ENCODE assay signal across 8 cellular contexts in genomic region chr12:6752181-6752930, GRCh38. TPM values are rescaled to one million over a fixed set of nuclear protein-coding genes. Genes with fewer than 3 reads are reported as not detected.
DNase-seq lines count a peak whose midpoint lies in the region; ATAC-seq, FAIRE-seq and TF ChIP-seq lines count a peak whose summit lies in the region.

No MANE protein-coding gene starts in this region.

- TF ChIP-seq POLR2A in endothelial cell of umbilical vein (IDR thresholded peaks at IDR 0.05; ENCODE audit: low read depth, low read length): no peak
- TF ChIP-seq POLR2A in upper lobe of left lung (IDR thresholded peaks at IDR 0.05): no peak

- peaks cover 47% of the 10 kb centered on the region for H3K36me3 ChIP-seq in DND-41 (ENCODE audit: insufficient read depth, low read length)
- peaks cover 19 to 34% of the 10 kb centered on the region in 2 experiments for H3K36me3 ChIP-seq in endothelial cell of umbilical vein (ENCODE audit: control insufficient read depth in 2 of 2, extremely low read depth in 1 of 2, insufficient read depth in 2 of 2, low read length in 2 of 2)
- peaks cover 10% of the 10 kb centered on the region for H3K36me3 ChIP-seq in mucosa of stomach (ENCODE audit: control insufficient read depth, insufficient read depth, low read length)
- H3K36me3 ChIP-seq in upper lobe of left lung: peaks cover 35 to 45% (median 40%) of the 10 kb centered on the region in 4 donors

- peak overlapping the region; percentile 91 for H2AFZ ChIP-seq in DND-41 (ENCODE audit: low read depth, low read length)
- H2AFZ ChIP-seq in endothelial cell of umbilical vein (ENCODE audit: low read depth, low read length): peak overlapping the region; percentile 87

- H3K4me1 ChIP-seq in DND-41 (ENCODE audit: insufficient read depth, low read length) (peaks cover 29% of the 10 kb centered on the region), endothelial cell of umbilical vein (ENCODE audit: control insufficient read depth, extremely low read depth, insufficient read depth, low read length) (peaks cover 10% of the 10 kb centered on the region), mucosa of stomach (ENCODE audit: control insufficient read depth, insufficient read depth, low read length) (peaks cover 16% of the 10 kb centered on the region), upper lobe of left lung (peaks cover 12 to 22% (median 18%) of the 10 kb centered on the region in 4 donors)

- peak overlapping the region; percentile 93 for H3K4me3 Mint-ChIP-seq in T-helper 1 cell treated with Interleukin-12 subunit alpha and Interleukin-12 subunit beta and Interleukin-4 antibody, amounts not matched to agents 30 μg/mL and 1 μg/mL, for 36 hours

- BruUV-seq in endothelial cell of umbilical vein (replicated peaks; lab: Mats Ljungman, UMichigan): TSS peak; percentile 13

- no peak for TF ChIP-seq EP300 in upper lobe of left lung (IDR thresholded peaks at IDR 0.05)

- intact Hi-C loops in endothelial cell of umbilical vein (cut with micrococcal nuclease): no loop called here

- peak overlapping the region; percentile 96 for H3K27ac Mint-ChIP-seq in T-helper 1 cell treated with Interleukin-12 subunit alpha and Interleukin-12 subunit beta and Interleukin-4 antibody, amounts not matched to agents 30 μg/mL and 1 μg/mL, for 36 hours

- peaks cover 26% of the 10 kb centered on the region for H3K79me2 ChIP-seq in DND-41 (ENCODE audit: insufficient read depth, low read length)
- peaks cover 16% of the 10 kb centered on the region for H3K79me2 ChIP-seq in endothelial cell of umbilical vein (ENCODE audit: control insufficient read depth, insufficient read depth, low read length)

- peaks cover 29% of the 10 kb centered on the region for H3K4me1 Mint-ChIP-seq in T-helper 1 cell treated with Interleukin-12 subunit alpha and Interleukin-12 subunit beta and Interleukin-4 antibody, amounts not matched to agents 30 μg/mL and 1 μg/mL, for 36 hours (ENCODE audit: low read depth)

- H4K20me1 ChIP-seq in DND-41 (ENCODE audit: insufficient read depth, low read length) (peaks cover 13% of the 10 kb centered on the region), endothelial cell of umbilical vein (replicated peaks; ENCODE audit: control insufficient read depth, extremely low read depth, insufficient read depth, low read length) (no peaks in the 10 kb centered on the region)

- H3K36me3 Mint-ChIP-seq in T-helper 1 cell treated with Interleukin-12 subunit alpha and Interleukin-12 subunit beta and Interleukin-4 antibody, amounts not matched to agents 30 μg/mL and 1 μg/mL, for 36 hours (ENCODE audit: low read depth): peaks cover 29% of the 10 kb centered on the region

- H3K27me3 ChIP-seq in DND-41 (ENCODE audit: insufficient read depth, low read length, poor library complexity) (peaks cover 4% of the 10 kb centered on the region), HL-60 (ENCODE audit: insufficient read depth, poor library complexity, severe bottlenecking) (no peaks in the 10 kb centered on the region), endothelial cell of umbilical vein (ENCODE audit: control insufficient read depth in 2 of 2, insufficient read depth in 2 of 2, low read length in 2 of 2) (no peaks in the 10 kb centered on the region), mucosa of stomach (ENCODE audit: control insufficient read depth, insufficient read depth, low read length) (no peaks in the 10 kb centered on the region), upper lobe of left lung (no peaks in the 10 kb centered on the region)

- H3K27me3 Mint-ChIP-seq in T-helper 1 cell treated with Interleukin-12 subunit alpha and Interleukin-12 subunit beta and Interleukin-4 antibody, amounts not matched to agents 30 μg/mL and 1 μg/mL, for 36 hours (ENCODE audit: low read depth): no peaks in the 10 kb centered on the region

- TF ChIP-seq CTCF in DND-41 (IDR thresholded peaks at IDR 0.05; ENCODE audit: borderline replicate concordance, extremely low read depth, low read length, poor library complexity, severe bottlenecking): no peak
- no peak for TF ChIP-seq CTCF in HL-60 (IDR thresholded peaks at IDR 0.05; ENCODE audit: insufficient read depth, low read length)
- peak; percentile 42 to 48 for TF ChIP-seq CTCF in endothelial cell of umbilical vein (IDR thresholded peaks at IDR 0.05; ENCODE audit: extremely low read depth in 1 of 2, insufficient read depth in 1 of 2, low read depth in 1 of 2, low read length in 2 of 2)
- peak in 2 of 6 experiments; percentile 30 to 31 for TF ChIP-seq CTCF in upper lobe of left lung (IDR thresholded peaks at IDR 0.05)

- H3K9ac ChIP-seq in DND-41 (ENCODE audit: low read depth, low read length) (peak overlapping the region; percentile 80), endothelial cell of umbilical vein (replicated peaks; ENCODE audit: extremely low read depth, insufficient read depth, low read length) (peak overlapping the region; percentile 96), mucosa of stomach (ENCODE audit: low read length) (peak overlapping the region; percentile 100)

- 7 to 11% methylated on average over 14 to 15 of the region's 25 CpGs for WGBS in upper lobe of left lung, 2 donors

- FAIRE-seq in endothelial cell of umbilical vein (lab: Jason Lieb, UNC): no peak

- H3K9me1 ChIP-seq in endothelial cell of umbilical vein (replicated peaks; ENCODE audit: control insufficient read depth, extremely low read depth, insufficient read depth, low read length): no peaks in the 10 kb centered on the region

- H3K4me3 ChIP-seq in DND-41 (ENCODE audit: low read depth in 1 of 2, low read length in 2 of 2) (peak overlapping the region; percentile 48 to 63), HL-60 (replicated peaks; ENCODE audit: insufficient read depth, low read length) (peak overlapping the region; percentile 96), endothelial cell of umbilical vein (replicated peaks in 1 of 3; ENCODE audit: insufficient read depth in 1 of 3, low read depth in 1 of 3, low read length in 3 of 3) (peak overlapping the region; percentile 52 to 76 (median 72)), mucosa of stomach (ENCODE audit: low read length) (peak overlapping the region; percentile 89), upper lobe of left lung (peak overlapping the region; percentile 82 to 96 (median 89))

- H3K27ac ChIP-seq in DND-41 (ENCODE audit: low read length) (peak overlapping the region; percentile 95), HL-60 (replicated peaks) (peak overlapping the region; percentile 77), endothelial cell of umbilical vein (ENCODE audit: insufficient read depth, low read depth, low read length) (peak overlapping the region; percentile 98), upper lobe of left lung (peak overlapping the region; percentile 96 to 100 (median 98))

- no peaks in the 10 kb centered on the region for H3K9me3 Mint-ChIP-seq in T-helper 1 cell treated with Interleukin-12 subunit alpha and Interleukin-12 subunit beta and Interleukin-4 antibody, amounts not matched to agents 30 μg/mL and 1 μg/mL, for 36 hours

- ATAC-seq in DND-41 (ENCODE audit: insufficient read depth, low read depth): peak; percentile 27
- ATAC-seq in upper lobe of left lung (ENCODE audit: low FRiP score in 2 of 2): peak in 1 of 2 donors; percentile 1
- no peak for ATAC-seq in HG03097 (IDR thresholded peaks at IDR 0.05; ENCODE audit: low FRiP score, unreplicated experiment)
- ATAC-seq in HG02973 (IDR thresholded peaks at IDR 0.05; ENCODE audit: unreplicated experiment): no peak

- dilution Hi-C loops in endothelial cell of umbilical vein (cut with MboI; ENCODE audit: extremely low pct_ligation_motif_present, low sequenced_read_pairs): no loop called here

- POLR2A ChIA-PET in endothelial cell of umbilical vein (lab: Charles Lee): interaction anchor here (0.7 to 3.1 kb wide), 13 partner anchors 11 to 173 kb away, joined by 3 to 43 read pairs (median 5); partner anchors contain the start of genes COPS7A, GPR162, PTMS and SPSB2

- CTCF ChIA-PET in endothelial cell of umbilical vein (lab: Charles Lee): interaction anchor here (1.1 to 6.1 kb wide), 23 partner anchors 10 to 136 kb away, joined by 3 to 234 read pairs (median 13); partner anchors contain the start of genes CDCA3, COPS7A, GPR162 and LAG3

- H3K4me2 ChIP-seq in DND-41 (ENCODE audit: insufficient read depth, low read length) (peak overlapping the region; percentile 83), endothelial cell of umbilical vein (ENCODE audit: insufficient read depth, low read length) (peak overlapping the region; percentile 55)

- DNase-seq in DND-41 (peak; percentile 61), HL-60 (ENCODE audit: low read depth in 1 of 2, low spot score in 1 of 2) (no peak), endothelial cell of umbilical vein (ENCODE audit: low read depth, low spot score) (peak; percentile 67), upper lobe of left lung (peak in 1 of 2 donors; percentile 51)

- H3K9me3 ChIP-seq in DND-41 (ENCODE audit: insufficient read depth, low read length, severe bottlenecking) (no peaks in the 10 kb centered on the region), endothelial cell of umbilical vein (replicated peaks; ENCODE audit: control insufficient read depth, insufficient read depth, low read length) (no peaks in the 10 kb centered on the region), mucosa of stomach (ENCODE audit: control insufficient read depth, low read length) (no peaks in the 10 kb centered on the region), upper lobe of left lung (no peaks in the 10 kb centered on the region)

RNA-seq across cellular contexts. Expression of gene MLF2, which starts 0.6 kb away (rescaled TPM):
- total RNA-seq in endothelial cell of umbilical vein: 136 and 147 TPM in 2 replicates
- polyA plus RNA-seq in endothelial cell of umbilical vein: 306 and 319 TPM in 2 replicates
- 189 and 228 TPM in 2 replicates for polyA plus RNA-seq in endothelial cell of umbilical vein (2011; cell fraction: cytosol; rRNA removed)
- polyA plus RNA-seq in endothelial cell of umbilical vein (2011; cell fraction: nucleus; rRNA removed): 119 and 136 TPM in 2 replicates
- polyA plus RNA-seq in endothelial cell of umbilical vein (2012): 160 and 203 TPM in 2 replicates
- polyA minus RNA-seq in endothelial cell of umbilical vein: 221 and 250 TPM in 2 replicates
- 55.0 TPM for polyA minus RNA-seq in endothelial cell of umbilical vein (2011; cell fraction: cytosol; rRNA and poly(A)+ RNA removed)
- polyA minus RNA-seq in endothelial cell of umbilical vein (2011; cell fraction: nucleus; rRNA and poly(A)+ RNA removed): 43.1 and 46.8 TPM in 2 replicates
- total RNA-seq in upper lobe of left lung: 100 to 1,000 TPM; 136 to 221 (median 144) TPM

RNA-seq across cellular contexts. Expression of gene PTMS, which starts 13.8 kb away (rescaled TPM):
- total RNA-seq in endothelial cell of umbilical vein: 518 and 555 TPM in 2 replicates
- 661 and 787 TPM in 2 replicates for polyA plus RNA-seq in endothelial cell of umbilical vein
- polyA plus RNA-seq in endothelial cell of umbilical vein (2011; cell fraction: cytosol; rRNA removed): 356 and 357 TPM in 2 replicates
- polyA plus RNA-seq in endothelial cell of umbilical vein (2011; cell fraction: nucleus; rRNA removed): 146 and 181 TPM in 2 replicates
- polyA plus RNA-seq in endothelial cell of umbilical vein (2012): 327 and 655 TPM in 2 replicates
- polyA minus RNA-seq in endothelial cell of umbilical vein: 264 and 340 TPM in 2 replicates
- polyA minus RNA-seq in endothelial cell of umbilical vein (2011; cell fraction: cytosol; rRNA and poly(A)+ RNA removed): 73.9 TPM
- 40.4 and 51.6 TPM in 2 replicates for polyA minus RNA-seq in endothelial cell of umbilical vein (2011; cell fraction: nucleus; rRNA and poly(A)+ RNA removed)
- 100 to 1,000 TPM; 142 to 463 (median 224) TPM for total RNA-seq in upper lobe of left lung

RNA-seq across cellular contexts. Expression of gene LAG3, which starts 20.0 kb away (rescaled TPM):
- 3.8 and 4.1 TPM in 2 replicates for total RNA-seq in endothelial cell of umbilical vein
- 1.3 and 1.8 TPM in 2 replicates for polyA plus RNA-seq in endothelial cell of umbilical vein
- polyA plus RNA-seq in endothelial cell of umbilical vein (2011; cell fraction: cytosol; rRNA removed): 0.17 and 0.58 TPM in 2 replicates
- 8.8 and 10.8 TPM in 2 replicates for polyA plus RNA-seq in endothelial cell of umbilical vein (2011; cell fraction: nucleus; rRNA removed)
- polyA plus RNA-seq in endothelial cell of umbilical vein (2012): 1.2 and 1.7 TPM in 2 replicates
- polyA minus RNA-seq in endothelial cell of umbilical vein: 0.58 and 1.8 TPM in 2 replicates
- not detected for polyA minus RNA-seq in endothelial cell of umbilical vein (2011; cell fraction: cytosol; rRNA and poly(A)+ RNA removed)
- 1.5 and 2.8 TPM in 2 replicates for polyA minus RNA-seq in endothelial cell of umbilical vein (2011; cell fraction: nucleus; rRNA and poly(A)+ RNA removed)
- total RNA-seq in upper lobe of left lung: 1 to 10 TPM in 4 of 6 donors, under 1 TPM in 2; 0.46 to 2.6 (median 1.5) TPM

RNA-seq across cellular contexts. Expression of gene COPS7A, which starts 28.5 kb away (rescaled TPM):
- total RNA-seq in endothelial cell of umbilical vein (36.5 and 41.1 TPM in 2 replicates), upper lobe of left lung (10 to 100 TPM; 36.9 to 70.2 (median 63.0) TPM)
- 104 and 112 TPM in 2 replicates for polyA plus RNA-seq in endothelial cell of umbilical vein
- polyA plus RNA-seq in endothelial cell of umbilical vein (2011; cell fraction: cytosol; rRNA removed): 85.3 and 85.9 TPM in 2 replicates
- polyA plus RNA-seq in endothelial cell of umbilical vein (2011; cell fraction: nucleus; rRNA removed): 81.1 and 86.9 TPM in 2 replicates
- 42.2 and 52.7 TPM in 2 replicates for polyA plus RNA-seq in endothelial cell of umbilical vein (2012)
- 34.1 and 41.1 TPM in 2 replicates for polyA minus RNA-seq in endothelial cell of umbilical vein
- 16.7 TPM for polyA minus RNA-seq in endothelial cell of umbilical vein (2011; cell fraction: cytosol; rRNA and poly(A)+ RNA removed)
- polyA minus RNA-seq in endothelial cell of umbilical vein (2011; cell fraction: nucleus; rRNA and poly(A)+ RNA removed): 11.3 TPM in 2 replicates

RNA-seq across cellular contexts. Expression of gene CD4, which starts 37.0 kb away (rescaled TPM):
- total RNA-seq in endothelial cell of umbilical vein (not detected in 2 replicates), upper lobe of left lung (10 to 100 TPM; 10.5 to 86.6 (median 35.6) TPM)
- polyA plus RNA-seq in endothelial cell of umbilical vein: not detected in 2 replicates
- polyA plus RNA-seq in endothelial cell of umbilical vein (2011; cell fraction: cytosol; rRNA removed): not detected in 2 replicates
- not detected in 2 replicates for polyA plus RNA-seq in endothelial cell of umbilical vein (2011; cell fraction: nucleus; rRNA removed)
- 0.05 TPM in 1 of 2 replicates, not detected in the other for polyA plus RNA-seq in endothelial cell of umbilical vein (2012)
- not detected in 2 replicates for polyA minus RNA-seq in endothelial cell of umbilical vein
- polyA minus RNA-seq in endothelial cell of umbilical vein (2011; cell fraction: cytosol; rRNA and poly(A)+ RNA removed): not detected
- not detected in 2 replicates for polyA minus RNA-seq in endothelial cell of umbilical vein (2011; cell fraction: nucleus; rRNA and poly(A)+ RNA removed)

Comparison
In these comparisons a context has a peak if more than half of its experiments do, and no peak if none do; other contexts are left out.
1. DNase-seq: peak in DND-41 (single experiment) and endothelial cell of umbilical vein (single experiment); none in HL-60 (0 of 2).
2. CTCF ChIP-seq: peak in endothelial cell of umbilical vein (2 of 2); none in DND-41 (single experiment) and HL-60 (single experiment).
3. Peak in every context shown above with its lines, with median percentiles within 50 percentile points of each other: H3K27ac ChIP-seq, H3K4me3 ChIP-seq and H3K9ac ChIP-seq.